Comparison of ENCODE assay signal across 14 cellular contexts in genomic region chr10:80195046-80195574, GRCh38. TPM values are rescaled to one million over a fixed set of nuclear protein-coding genes. Genes with fewer than 3 reads are reported as not detected.
DNase-seq lines count a peak whose midpoint lies in the region; ATAC-seq and TF ChIP-seq lines count a peak whose summit lies in the region.
"Had no signal": no experiment of that assay in that cellular context is flagged by ENCODE, and none has a peak within 500 bp of the region (broad histone marks: within the 10 kb centered on the region; RNA-seq: fewer than 3 reads in every experiment).

No MANE protein-coding gene starts in this region.

- no peak for ATAC-seq in activated naive CD4-positive, alpha-beta T cell treated with anti-CD3 and anti-CD28 coated beads, Interleukin-2, amount 50 U/mL, for 72 hours
- no peak for ATAC-seq in activated CD8-positive, alpha-beta T cell treated with anti-CD3 and anti-CD28 coated beads, Interleukin-2, amount 10 ng/mL, durations not matched to agents 7 days and 5 days
- no peak for ATAC-seq in lower lobe of right lung

- H3K9me3 Mint-ChIP-seq in activated naive CD4-positive, alpha-beta T cell treated with anti-CD3 and anti-CD28 coated beads, Interleukin-2, amount 50 U/mL, for 72 hours: peaks cover 5 to 11% of the 10 kb centered on the region in 2 donors
- H3K9me3 Mint-ChIP-seq in activated CD8-positive, alpha-beta T cell treated with anti-CD3 and anti-CD28 coated beads, Interleukin-2, amount 10 ng/mL, durations not matched to agents 7 days and 5 days (ENCODE audit: insufficient read depth): peaks cover 9% of the 10 kb centered on the region
- no peaks in the 10 kb centered on the region for H3K9me3 Mint-ChIP-seq in endothelial cell (ENCODE audit: unreplicated experiment)

- H3K4me1 ChIP-seq in lower lobe of right lung (peaks cover 97% of the 10 kb centered on the region), thymus (ENCODE audit: control insufficient read depth, insufficient read depth, low read length) (peaks cover 38% of the 10 kb centered on the region)
- H3K4me1 ChIP-seq: parathyroid adenoma had no signal

- H3K36me3 Mint-ChIP-seq in activated naive CD4-positive, alpha-beta T cell treated with anti-CD3 and anti-CD28 coated beads, Interleukin-2, amount 50 U/mL, for 72 hours: peaks cover 24 to 40% of the 10 kb centered on the region in 2 donors
- H3K36me3 Mint-ChIP-seq in activated CD8-positive, alpha-beta T cell treated with anti-CD3 and anti-CD28 coated beads, Interleukin-2, amount 10 ng/mL, durations not matched to agents 7 days and 5 days (ENCODE audit: low read depth): peaks cover 47% of the 10 kb centered on the region
- H3K36me3 Mint-ChIP-seq in endothelial cell (ENCODE audit: low read depth, unreplicated experiment): no peaks in the 10 kb centered on the region

- DNase-seq in activated naive CD4-positive, alpha-beta T cell treated with anti-CD3 and anti-CD28 coated beads, Interleukin-2, amount 50 U/mL, for 72 hours (ENCODE audit: low spot score in 2 of 2): peak in 1 of 2 donors; percentile 54
- no peak for DNase-seq in activated naive CD4-positive, alpha-beta T cell treated with anti-CD3 and anti-CD28 coated beads, Interleukin-2, amount 50 U/mL, for 16 hours
- no peak for DNase-seq in activated CD8-positive, alpha-beta T cell treated with anti-CD3 and anti-CD28 coated beads, Interleukin-2, amount 10 ng/mL, durations not matched to agents 7 days and 5 days
- DNase-seq in lower lobe of right lung: no peak
- no peak for DNase-seq in dorsolateral prefrontal cortex
- no peak for DNase-seq in HCEC 1CT
- DNase-seq in endothelial cell (ENCODE audit: low spot score): no peak
- DNase-seq: central memory CD4-positive, alpha-beta T cell; islet precursor cell; NCI-H2029 treated with DMSO at 0.1 percent for 48 hours; T-helper 9 cell had no signal

- peaks cover 67% of the 10 kb centered on the region for H3K4me1 Mint-ChIP-seq in activated CD8-positive, alpha-beta T cell treated with anti-CD3 and anti-CD28 coated beads, Interleukin-2, amount 10 ng/mL, durations not matched to agents 7 days and 5 days (ENCODE audit: low read depth)
- H3K4me1 Mint-ChIP-seq in endothelial cell (ENCODE audit: unreplicated experiment): peaks cover 14% of the 10 kb centered on the region

- no peaks in the 10 kb centered on the region for H3K27me3 ChIP-seq in lower lobe of right lung (ENCODE audit: low read depth)
- no peaks in the 10 kb centered on the region for H3K27me3 ChIP-seq in thymus (ENCODE audit: control insufficient read depth, insufficient read depth)
- no peaks in the 10 kb centered on the region for H3K27me3 ChIP-seq in dorsolateral prefrontal cortex

- no peak overlapping the region for H3K4me3 ChIP-seq in lower lobe of right lung
- no peak overlapping the region for H3K4me3 ChIP-seq in thymus (ENCODE audit: low read length)
- no peak overlapping the region for H3K4me3 ChIP-seq in dorsolateral prefrontal cortex
- H3K4me3 ChIP-seq: thoracic aorta had no signal

- H3K27me3 Mint-ChIP-seq in activated CD8-positive, alpha-beta T cell treated with anti-CD3 and anti-CD28 coated beads, Interleukin-2, amount 10 ng/mL, durations not matched to agents 7 days and 5 days (ENCODE audit: low read depth): no peaks in the 10 kb centered on the region
- peaks cover 5% of the 10 kb centered on the region for H3K27me3 Mint-ChIP-seq in endothelial cell (ENCODE audit: unreplicated experiment)

- 89% methylated on average over 4 of the region's 4 CpGs for WGBS in thymus

- no peak for TF ChIP-seq CTCF in lower lobe of right lung (IDR thresholded peaks at IDR 0.05)
- no peak for TF ChIP-seq CTCF in dorsolateral prefrontal cortex (IDR thresholded peaks at IDR 0.05 in 54 of 56, conservative IDR thresholded peaks at IDR 0.05 in 2 of 56; ENCODE audit: low read depth in 1 of 56, partially characterized antibody in 56 of 56)
- no peak for TF ChIP-seq CTCF in endothelial cell (IDR thresholded peaks at IDR 0.05; ENCODE audit: unreplicated experiment)

- POLR2A ChIA-PET in activated CD8-positive, alpha-beta T cell treated with anti-CD3 and anti-CD28 coated beads, Interleukin-2, amount 10 ng/mL, durations not matched to agents 7 days and 5 days (lab: Charles Lee): no interaction called here

- intact Hi-C loops in lower lobe of right lung (cut with DNase I) (no loop called here), dorsolateral prefrontal cortex (cut with DNase I) (no loop called here)

- peak overlapping the region; percentile 87 to 92 for H3K27ac Mint-ChIP-seq in activated naive CD4-positive, alpha-beta T cell treated with anti-CD3 and anti-CD28 coated beads, Interleukin-2, amount 50 U/mL, for 72 hours
- peak overlapping the region; percentile 86 for H3K27ac Mint-ChIP-seq in activated CD8-positive, alpha-beta T cell treated with anti-CD3 and anti-CD28 coated beads, Interleukin-2, amount 10 ng/mL, durations not matched to agents 7 days and 5 days
- no peak overlapping the region for H3K27ac Mint-ChIP-seq in endothelial cell (ENCODE audit: unreplicated experiment)

- H3K36me3 ChIP-seq in lower lobe of right lung: peaks cover 10% of the 10 kb centered on the region
- H3K36me3 ChIP-seq in thymus (ENCODE audit: control insufficient read depth, insufficient read depth): peaks cover 13% of the 10 kb centered on the region
- H3K36me3 ChIP-seq: thoracic aorta had no signal

- H3K27ac ChIP-seq in lower lobe of right lung: peak overlapping the region; percentile 99
- H3K27ac ChIP-seq in thymus (ENCODE audit: low read depth): peak overlapping the region; percentile 18
- peak overlapping the region in 11 of 59 donors; percentile 1 to 92 (median 31) for H3K27ac ChIP-seq in dorsolateral prefrontal cortex
- H3K27ac ChIP-seq: parathyroid adenoma had no signal

- H3K9me3 ChIP-seq in lower lobe of right lung: no peaks in the 10 kb centered on the region
- H3K9me3 ChIP-seq in thymus (ENCODE audit: control insufficient read depth): no peaks in the 10 kb centered on the region
- H3K9me3 ChIP-seq: thoracic aorta had no signal

- no peak overlapping the region for H3K4me3 Mint-ChIP-seq in activated CD8-positive, alpha-beta T cell treated with anti-CD3 and anti-CD28 coated beads, Interleukin-2, amount 10 ng/mL, durations not matched to agents 7 days and 5 days
- no peak overlapping the region for H3K4me3 Mint-ChIP-seq in endothelial cell (ENCODE audit: unreplicated experiment)

- CTCF ChIA-PET in activated CD8-positive, alpha-beta T cell treated with anti-CD3 and anti-CD28 coated beads, Interleukin-2, amount 10 ng/mL, durations not matched to agents 7 days and 5 days (lab: Charles Lee): interaction anchor here (1.3 to 2.2 kb wide), 2 partner anchors 8 to 11 kb away, joined by 6 to 8 read pairs; no protein-coding TSS in a partner anchor

RNA-seq across cellular contexts. Expression of gene ANXA11, which starts 10.2 kb away (rescaled TPM):
- total RNA-seq in activated naive CD4-positive, alpha-beta T cell treated with anti-CD3 and anti-CD28 coated beads, Interleukin-2, amount 50 U/mL, for 72 hours: 100 to 1,000 TPM; 218 to 304 TPM
- 100 to 1,000 TPM; 249 to 277 TPM for total RNA-seq in activated CD8-positive, alpha-beta T cell treated with anti-CD3 and anti-CD28 coated beads, Interleukin-2, amount 10 ng/mL, durations not matched to agents 7 days and 5 days
- 306 TPM for total RNA-seq in lower lobe of right lung
- polyA plus RNA-seq in thymus: 152 TPM
- total RNA-seq in dorsolateral prefrontal cortex: 100 to 1,000 TPM in 70 of 120 experiments, 10 to 100 TPM in 50; 47.9 to 162 (median 105) TPM
- 133 TPM for total RNA-seq in endothelial cell (ENCODE audit: unreplicated experiment)
